ENCODE assay signal across 24 cellular contexts in the genomic region with DNA sequence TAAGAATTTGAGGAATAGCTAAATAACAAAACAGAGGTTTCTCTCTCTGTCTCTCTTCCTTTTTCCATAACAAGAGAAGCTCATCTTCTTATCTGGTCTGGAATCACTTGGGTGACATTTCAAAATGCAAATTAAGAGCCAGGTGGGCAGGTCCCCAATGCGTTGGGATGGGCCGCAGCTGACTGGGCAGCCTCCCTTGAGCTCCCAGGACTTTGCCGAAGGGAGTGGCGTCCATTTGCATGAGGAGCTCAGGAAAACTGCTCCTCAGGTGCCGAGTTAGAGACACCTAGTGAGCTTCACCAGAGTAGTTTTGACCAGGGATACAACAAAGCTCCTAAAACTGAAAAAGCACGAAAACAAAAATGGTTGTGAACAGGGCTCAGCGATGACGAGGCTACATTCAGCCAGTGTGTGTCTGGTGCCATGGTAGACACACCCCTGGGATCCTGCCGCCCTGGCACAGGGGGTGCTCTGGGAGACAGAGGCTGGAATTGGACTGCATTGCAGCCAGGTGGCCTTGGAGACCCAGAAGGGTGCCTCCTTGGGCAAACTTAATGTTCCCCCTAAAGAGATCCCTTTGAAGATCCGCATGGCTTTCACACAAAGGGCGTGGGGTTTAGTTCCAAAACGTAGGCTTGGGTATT. TPM values are rescaled to one million over a fixed set of nuclear protein-coding genes. Genes with fewer than 3 reads are reported as not detected.
DNase-seq lines count a peak whose midpoint lies in the region; FAIRE-seq and TF ChIP-seq lines count a peak whose summit lies in the region.
"Had no signal": no experiment of that assay in that cellular context is flagged by ENCODE, and none has a peak within 500 bp of the region (broad histone marks: within the 10 kb centered on the region; RNA-seq: fewer than 3 reads in every experiment).

No MANE protein-coding gene starts in this region.

- H3K23ac ChIP-seq in H1 (ENCODE audit: insufficient read length), result no peak overlapping the region

- H2BK5ac ChIP-seq in H1 (ENCODE audit: low read depth, low read length), result peak overlapping the region; percentile 75; the same call in 1 of the 2 replicates

- no peak overlapping the region for H3K4ac ChIP-seq in H1 (replicated peaks; ENCODE audit: insufficient read length, low read depth, low read length)

- peak overlapping the region; percentile 92 for H2BK12ac ChIP-seq in H1 (ENCODE audit: low read depth, low read length)

- TF ChIP-seq RAD21 in H1 (IDR thresholded peaks at IDR 0.05 in 1 of 2, conservative IDR thresholded peaks at IDR 0.05 in 1 of 2; ENCODE audit: low read depth in 2 of 2, low read length in 2 of 2), result no peak

- FAIRE-seq in H1 (lab: Jason Lieb, UNC), result no peak
- no peak for FAIRE-seq in HTR-8/SVneo (lab: Jason Lieb, UNC)
- FAIRE-seq in frontal cortex (lab: Jason Lieb, UNC), result no peak
- FAIRE-seq: A204.1, GM12878 had no signal

- H3K18ac ChIP-seq in H1 (ENCODE audit: extremely low read depth, low read length), result peak overlapping the region; percentile 79

- H3K9me3 ChIP-seq in H1 (ENCODE audit: insufficient read depth in 2 of 2, low read depth in 1 of 2, low read length in 1 of 2), result no peaks in the 10 kb centered on the region
- no peaks in the 10 kb centered on the region for H3K9me3 ChIP-seq in muscle layer of duodenum (ENCODE audit: control insufficient read depth in 1 of 2, low read length in 2 of 2)
- H3K9me3 ChIP-seq: body of pancreas, tibial artery had no signal

- no peak overlapping the region for H3K56ac ChIP-seq in H1 (replicated peaks; ENCODE audit: insufficient read length, low read depth, low read length)

- H3K23me2 ChIP-seq in H1 (ENCODE audit: low read depth, low read length), result peaks cover 4% of the 10 kb centered on the region

- CTCF ChIA-PET in Calu3 (lab: Charles Lee), result no interaction called here
- CTCF ChIA-PET in H1 (lab: Charles Lee; ENCODE audit: partially characterized antibody), result interaction anchor here (0.7 to 7.3 kb wide), 13 partner anchors 9 to 267 kb away, joined by 3 to 142 read pairs (median 4); a partner anchor contains a TSS

- H3K4me3 Mint-ChIP-seq in Calu3 (ENCODE audit: low read depth, unreplicated experiment), result no peak overlapping the region
- H3K4me3 Mint-ChIP-seq: activated T-cell treated with anti-CD3 and anti-CD28 coated beads, Interleukin-2, amount 50 U/mL, for 72 hours had no signal

- H2BK20ac ChIP-seq in H1 (ENCODE audit: low read length), result peak overlapping the region; percentile 99

- POLR2A ChIA-PET in H1 (lab: Charles Lee; ENCODE audit: partially characterized antibody), result interaction anchor here (0.6 to 1.2 kb wide), 4 partner anchors 9 to 211 kb away, joined by 3 to 5 read pairs (median 4); a partner anchor contains a TSS

- 0 out of 2 replicates have a peak overlapping the region, but pooled peaks have one; percentile 77 for H2AK5ac ChIP-seq in H1 (ENCODE audit: low read depth, low read length)

- H3K79me2 ChIP-seq in H1 (ENCODE audit: control insufficient read depth in 1 of 2, insufficient read depth in 2 of 2, low read length in 2 of 2), result no peaks in the 10 kb centered on the region

- no peak overlapping the region for H3K9ac ChIP-seq in H1 (replicated peaks in 1 of 4; ENCODE audit: extremely low read depth in 1 of 4, low read depth in 3 of 4, low read length in 3 of 4)

- H3K4me3 ChIP-seq in H1 (ENCODE audit: extremely low read depth in 1 of 4, insufficient read depth in 2 of 4, low read depth in 3 of 4, low read length in 4 of 4) (no peak overlapping the region), muscle layer of duodenum (ENCODE audit: low read depth in 1 of 2, low read length in 2 of 2) (no peak overlapping the region)
- H3K4me3 ChIP-seq: body of pancreas, GM12878, lung, skin epidermis, tibial artery had no signal

- intact Hi-C loops in Calu3 (cut with micrococcal nuclease; ENCODE audit: unreplicated experiment), result no loop called here
- intact Hi-C loops in cardiac septum (cut with DNase I), result loop anchor here (5.0 kb wide), 1 partner anchor 53 kb away; no protein-coding TSS in a partner anchor

- H3K27me3 ChIP-seq in H1 (replicated peaks in 1 of 4; ENCODE audit: control insufficient read depth in 3 of 4, extremely low read depth in 1 of 4, insufficient read depth in 3 of 4, low read length in 3 of 4), result no peaks in the 10 kb centered on the region
- no peaks in the 10 kb centered on the region for H3K27me3 ChIP-seq in muscle layer of duodenum (ENCODE audit: low read depth, low read length)
- H3K27me3 ChIP-seq: body of pancreas, tibial artery had no signal

- no peak for TF ChIP-seq EP300 in H1 (IDR thresholded peaks at IDR 0.05; ENCODE audit: borderline replicate concordance in 1 of 2, low read depth in 2 of 2, low read length in 2 of 2)

- H3K27ac ChIP-seq in H1 (ENCODE audit: low read depth, low read length) (no peak overlapping the region), muscle layer of duodenum (ENCODE audit: low read length) (peak overlapping the region; percentile 86)
- H3K27ac ChIP-seq: skin epidermis, tibial artery had no signal

- WGBS in H1 (ENCODE audit: extremely low coverage in 1 of 2, insufficient coverage in 1 of 2, insufficient read length in 1 of 2, insufficient replicate concordance in 2 of 2, low coverage in 1 of 2, low lambda C conversion rate in 2 of 2, missing lambda C conversion rate in 1 of 2), 2 experiments, result 69% methylated on average over 12 of the region's 12 CpGs; no CpG with 5 or more reads in 1 of the 2 experiments

- no peak for DNase-seq in Calu3
- DNase-seq in LoVo (ENCODE audit: low spot score), result peak; percentile 41
- no peak for DNase-seq in H1 (ENCODE audit: low read depth in 1 of 2, low spot score in 2 of 2)
- no peak for DNase-seq in cardiac septum (ENCODE audit: low spot score)
- DNase-seq in activated effector memory CD4-positive, alpha-beta T cell treated with Interleukin-2 at 50 U/mL for 16 hours, result no peak
- no peak for DNase-seq in HTR-8/SVneo (ENCODE audit: insufficient read length, low spot score)
- no peak for DNase-seq in frontal cortex (ENCODE audit: low spot score in 2 of 2)
- DNase-seq: activated CD4-positive, alpha-beta T cell treated with anti-CD3 and anti-CD28 coated beads for 4 hours; activated naive CD4-positive, alpha-beta T cell treated with Interleukin-2 at 50 U/mL for 16 hours; activated T-cell treated with anti-CD3 and anti-CD28 coated beads, Interleukin-2, amount 50 U/mL, for 72 hours; body of pancreas; CD4-positive, CD25-positive, alpha-beta regulatory T cell; NCI-H1436; NCI-H2081 treated with DMSO at 0.1 percent for 48 hours; NCI-H82; Right ventricle myocardium superior; stimulated activated CD4-positive, alpha-beta T cell treated with anti-CD3 and anti-CD28 coated beads, Interleukin-1b, Interleukin-23, amount 100 ng/mL, for 48 hours; stimulated activated CD8-positive, alpha-beta memory T cell treated with anti-CD3 and anti-CD28 coated beads, Interleukin-4, amount 100 ng/mL, for 48 hours; tibial artery had no signal

- no peaks in the 10 kb centered on the region for H3K79me1 ChIP-seq in H1 (ENCODE audit: low read depth, low read length)

- H4K20me1 ChIP-seq in H1 (replicated peaks in 1 of 2; ENCODE audit: control insufficient read depth in 1 of 2, insufficient read depth in 2 of 2, low read length in 2 of 2), result no peaks in the 10 kb centered on the region

- peak overlapping the region; percentile 21 for H3K27ac Mint-ChIP-seq in Calu3 (ENCODE audit: unreplicated experiment)
- H3K27ac Mint-ChIP-seq: activated T-cell treated with anti-CD3 and anti-CD28 coated beads, Interleukin-2, amount 50 U/mL, for 72 hours had no signal

- H3K36me3 Mint-ChIP-seq in Calu3 (ENCODE audit: insufficient read depth, unreplicated experiment), result peaks cover 41% of the 10 kb centered on the region

- TF ChIP-seq CTCF in Calu3 (IDR thresholded peaks at IDR 0.05; ENCODE audit: unreplicated experiment) (no peak), H1 (IDR thresholded peaks at IDR 0.05; ENCODE audit: control extremely low read depth in 1 of 3, insufficient read depth in 1 of 3, low read depth in 1 of 3, low read length in 3 of 3) (no peak)

- H4K5ac ChIP-seq in H1 (ENCODE audit: insufficient read length, low read depth, low read length), result peak overlapping the region; percentile 12

- H3K36me3 ChIP-seq in H1 (ENCODE audit: control insufficient read depth in 2 of 4, insufficient read depth in 4 of 4, low read length in 3 of 4), result no peaks in the 10 kb centered on the region
- no peaks in the 10 kb centered on the region for H3K36me3 ChIP-seq in muscle layer of duodenum (ENCODE audit: control insufficient read depth in 1 of 2, insufficient read depth in 2 of 2, low read length in 2 of 2)
- H3K36me3 ChIP-seq: tibial artery had no signal

- H3K14ac ChIP-seq in H1 (ENCODE audit: insufficient read length), result no peak overlapping the region

- H3K4me1 Mint-ChIP-seq in Calu3 (ENCODE audit: low read depth, unreplicated experiment), result peaks cover 76% of the 10 kb centered on the region

- H3K4me1 ChIP-seq in H1 (replicated peaks in 1 of 4; ENCODE audit: control insufficient read depth in 3 of 4, insufficient read depth in 4 of 4, low read length in 3 of 4) (peaks cover 3 to 14% (median 9%) of the 10 kb centered on the region in 4 experiments), muscle layer of duodenum (ENCODE audit: control insufficient read depth in 1 of 2, insufficient read depth in 2 of 2, low read length in 2 of 2) (peaks cover 33% of the 10 kb centered on the region in 2 donors)

- peak overlapping the region in 1 of 2 experiments; percentile 20; a peak in 1 of 4 replicates for H3K4me2 ChIP-seq in H1 (ENCODE audit: insufficient read depth in 1 of 2, low read depth in 2 of 2, low read length in 2 of 2)

- H2AFZ ChIP-seq in H1 (ENCODE audit: low read length), result no peak overlapping the region

- H3K27me3 Mint-ChIP-seq in Calu3 (ENCODE audit: unreplicated experiment), result no peaks in the 10 kb centered on the region

- H2BK15ac ChIP-seq in H1 (ENCODE audit: low read length), result peak overlapping the region; percentile 99; the same call in 1 of the 2 replicates

- H2BK120ac ChIP-seq in H1 (replicated peaks; ENCODE audit: low read depth, low read length), result peak overlapping the region; percentile 7

- H3K9me3 Mint-ChIP-seq in Calu3 (ENCODE audit: low read depth, unreplicated experiment), result no peaks in the 10 kb centered on the region
- H3K9me3 Mint-ChIP-seq: activated T-cell treated with anti-CD3 and anti-CD28 coated beads, Interleukin-2, amount 50 U/mL, for 72 hours had no signal

- BruUV-seq in Calu3 (replicated peaks; lab: Mats Ljungman, UMichigan), result no TSS peak

- no peak overlapping the region; the same call in 1 of the 2 replicates for H4K8ac ChIP-seq in H1 (ENCODE audit: extremely low read depth, insufficient read depth, low read length)

- H4K91ac ChIP-seq in H1 (replicated peaks; ENCODE audit: insufficient read length, low read length), result peak overlapping the region; percentile 88

- no peak for TF ChIP-seq POLR2A in H1 (IDR thresholded peaks at IDR 0.05; ENCODE audit: control extremely low read depth in 1 of 2, low read depth in 2 of 2, low read length in 2 of 2)

RNA-seq across cellular contexts. Expression of a gene that starts 13.5 kb away (rescaled TPM):
- total RNA-seq in Calu3 (2022) (53.1 and 60.9 TPM in 2 replicates), cardiac septum (171 TPM), frontal cortex (14.3 TPM)
- 29.4 and 31.2 TPM in 2 replicates for total RNA-seq in H1 (2021; fragmentation: NEBNext Ultra II Directional; extraction: Animal tissue kit (Norgen Biotek cat#: 25700))
- 27.2 and 29.5 TPM in 2 replicates for polyA plus RNA-seq in H1 (2011; rRNA removed)
- 32.8 TPM for polyA plus RNA-seq in H1 (2011; cell fraction: cytosol; rRNA removed)
- polyA plus RNA-seq in H1 (2011; cell fraction: nucleus; rRNA removed), result 24.9 TPM
- polyA plus RNA-seq in H1 (2012, experiment 1 of 2), result 27.7 to 33.6 TPM (median 29.1 TPM) in 4 replicates
- 22.1 TPM for polyA plus RNA-seq in H1 (2012, experiment 2 of 2)
- polyA plus RNA-seq in H1 (2013, experiment 1 of 2), result 31.5 TPM
- polyA plus RNA-seq in H1 (2013, experiment 2 of 2), result 31.6 TPM
- polyA minus RNA-seq in H1 (2011; rRNA and poly(A)+ RNA removed), result 13.3 and 15.1 TPM in 2 replicates
- polyA minus RNA-seq in H1 (2011; cell fraction: cytosol; rRNA and poly(A)+ RNA removed), result 12.4 TPM
- 9.6 TPM for polyA minus RNA-seq in H1 (2011; cell fraction: nucleus; rRNA and poly(A)+ RNA removed)

RNA-seq across cellular contexts. Expression of a gene that starts 14.8 kb away (rescaled TPM):
- 11.5 and 12.0 TPM in 2 replicates for total RNA-seq in Calu3 (2022)
- total RNA-seq in H1 (2021; fragmentation: NEBNext Ultra II Directional; extraction: Animal tissue kit (Norgen Biotek cat#: 25700)), result 126 and 135 TPM in 2 replicates
- 135 and 168 TPM in 2 replicates for polyA plus RNA-seq in H1 (2011; rRNA removed)
- polyA plus RNA-seq in H1 (2011; cell fraction: cytosol; rRNA removed), result 159 TPM
- polyA plus RNA-seq in H1 (2011; cell fraction: nucleus; rRNA removed), result 86.7 TPM
- 137 to 177 TPM (median 167 TPM) in 4 replicates for polyA plus RNA-seq in H1 (2012, experiment 1 of 2)
- 169 TPM for polyA plus RNA-seq in H1 (2012, experiment 2 of 2)
- 90.2 TPM for polyA plus RNA-seq in H1 (2013, experiment 1 of 2)
- 97.3 TPM for polyA plus RNA-seq in H1 (2013, experiment 2 of 2)
- 98.2 and 115 TPM in 2 replicates for polyA minus RNA-seq in H1 (2011; rRNA and poly(A)+ RNA removed)
- polyA minus RNA-seq in H1 (2011; cell fraction: cytosol; rRNA and poly(A)+ RNA removed), result 83.5 TPM
- polyA minus RNA-seq in H1 (2011; cell fraction: nucleus; rRNA and poly(A)+ RNA removed), result 27.6 TPM
- total RNA-seq in cardiac septum, result 37.9 TPM
- 6.1 TPM for total RNA-seq in frontal cortex
